Comparison of ENCODE assay signal across 1 cellular context in genomic region chr2:234887277-234887676, GRCh38.
TF ChIP-seq lines count a peak whose summit lies in the region.

No MANE protein-coding gene starts in this region.

TF ChIP-seq in GM23338, 12 proteins besides CTCF, POLR2A, EP300 and RAD21 (continued from another document):
- TF ChIP-seq ZNF462 (CRISPR knock-in tag; IDR thresholded peaks at IDR 0.05) (no peak), CREB1 (CRISPR knock-in tag; IDR thresholded peaks at IDR 0.05; ENCODE audit: low read depth) (no peak), EZH2 (IDR thresholded peaks at IDR 0.05; ENCODE audit: low read depth, unreplicated experiment) (no peak), EZH2phosphoT487 (IDR thresholded peaks at IDR 0.05; ENCODE audit: unreplicated experiment) (no peak), REST (IDR thresholded peaks at IDR 0.05; ENCODE audit: unreplicated experiment) (no peak)
